In genomic region chr20:37525810-37526209, GRCh38 we compare ENCODE assay signal across 10 cellular contexts. TPM values are rescaled to one million over a fixed set of nuclear protein-coding genes. Genes with fewer than 3 reads are reported as not detected.
DNase-seq lines count a peak whose midpoint lies in the region; ATAC-seq, FAIRE-seq and TF ChIP-seq lines count a peak whose summit lies in the region.
"Had no signal": no experiment of that assay in that cellular context is flagged by ENCODE, and none has a peak within 500 bp of the region (broad histone marks: within the 10 kb centered on the region; RNA-seq: fewer than 3 reads in every experiment).

No MANE protein-coding gene starts in this region.

- H3K9me3 Mint-ChIP-seq in activated T-cell treated with anti-CD3 and anti-CD28 coated beads, Interleukin-2, amount 50 U/mL, for 24 hours, result no peaks in the 10 kb centered on the region
- no peaks in the 10 kb centered on the region for H3K9me3 Mint-ChIP-seq in activated naive CD8-positive, alpha-beta T cell treated with anti-CD3 and anti-CD28 coated beads, Interleukin-2, amount 50 U/mL, for 24 hours

- TF ChIP-seq RAD21 in HepG2 (CRISPR knock-in tag; IDR thresholded peaks at IDR 0.05), result no peak

- H4K20me1 ChIP-seq in HepG2 (ENCODE audit: insufficient read depth, low read length), result peaks cover 30% of the 10 kb centered on the region

- 41% methylated on average over 5 of the region's 5 CpGs for WGBS in HepG2 (ENCODE audit: low lambda C conversion rate)
- 45% methylated on average over 5 of the region's 5 CpGs for WGBS in suprapubic skin

- H3K4me3 Mint-ChIP-seq in activated T-cell treated with anti-CD3 and anti-CD28 coated beads, Interleukin-2, amount 50 U/mL, for 24 hours, result peak overlapping the region; percentile 89
- peak overlapping the region; percentile 80 for H3K4me3 Mint-ChIP-seq in activated naive CD8-positive, alpha-beta T cell treated with anti-CD3 and anti-CD28 coated beads, Interleukin-2, amount 50 U/mL, for 24 hours

- TF ChIP-seq POLR2A in HepG2 (IDR thresholded peaks at IDR 0.05; ENCODE audit: insufficient read depth in 1 of 2, low read depth in 2 of 2, low read length in 2 of 2) (no peak), suprapubic skin (IDR thresholded peaks at IDR 0.05) (no peak)

- peak overlapping the region; percentile 91 for H3K4me2 ChIP-seq in HepG2 (ENCODE audit: low read depth, low read length)

- H3K27me3 Mint-ChIP-seq in activated T-cell treated with anti-CD3 and anti-CD28 coated beads, Interleukin-2, amount 50 U/mL, for 24 hours, result no peaks in the 10 kb centered on the region
- no peaks in the 10 kb centered on the region for H3K27me3 Mint-ChIP-seq in activated naive CD8-positive, alpha-beta T cell treated with anti-CD3 and anti-CD28 coated beads, Interleukin-2, amount 50 U/mL, for 24 hours

- peaks cover 30% of the 10 kb centered on the region for H3K36me3 Mint-ChIP-seq in activated T-cell treated with anti-CD3 and anti-CD28 coated beads, Interleukin-2, amount 50 U/mL, for 24 hours (ENCODE audit: low read depth)
- H3K36me3 Mint-ChIP-seq in activated naive CD8-positive, alpha-beta T cell treated with anti-CD3 and anti-CD28 coated beads, Interleukin-2, amount 50 U/mL, for 24 hours (ENCODE audit: low read depth), result peaks cover under 1% of the 10 kb centered on the region

- H3K79me2 ChIP-seq in HepG2 (ENCODE audit: insufficient read depth, low read length), result peaks cover 64% of the 10 kb centered on the region

- in situ Hi-C loops in HepG2 (cut with HindIII; ENCODE audit: extremely low pct_ligation_motif_present, low pct_unique_long_range_greater_than_20kb), result loop anchor here (5.0 kb wide), 3 partner anchors 119 to 329 kb away; no protein-coding TSS in a partner anchor

- H3K27ac ChIP-seq in HepG2 (ENCODE audit: extremely low read length, insufficient read depth, low read length), result no peak overlapping the region
- peak overlapping the region; percentile 100 for H3K27ac ChIP-seq in suprapubic skin

- peaks cover 55% of the 10 kb centered on the region for H3K4me1 Mint-ChIP-seq in activated T-cell treated with anti-CD3 and anti-CD28 coated beads, Interleukin-2, amount 50 U/mL, for 24 hours (ENCODE audit: low read depth)
- peaks cover 52% of the 10 kb centered on the region for H3K4me1 Mint-ChIP-seq in activated naive CD8-positive, alpha-beta T cell treated with anti-CD3 and anti-CD28 coated beads, Interleukin-2, amount 50 U/mL, for 24 hours

- H3K27me3 ChIP-seq in HepG2 (ENCODE audit: control insufficient read depth in 1 of 2, insufficient read depth in 2 of 2, low read length in 2 of 2), result no peaks in the 10 kb centered on the region; a peak in 1 of 5 replicates
- no peaks in the 10 kb centered on the region for H3K27me3 ChIP-seq in suprapubic skin

- intact Hi-C loops in HepG2 (cut with micrococcal nuclease; ENCODE audit: unreplicated experiment), result no loop called here

- CTCF ChIA-PET in HepG2 (lab: Yijun Ruan, JAX; ENCODE audit: low intra/inter-chr PET ratio, low total read pairs), result no interaction called here

- peaks cover 1 to 9% of the 10 kb centered on the region in 2 experiments; a peak in 3 of 5 replicates for H3K36me3 ChIP-seq in HepG2 (replicated peaks in 1 of 2; ENCODE audit: control insufficient read depth in 1 of 2, insufficient read depth in 2 of 2, low read length in 2 of 2)
- no peaks in the 10 kb centered on the region for H3K36me3 ChIP-seq in suprapubic skin

- peak; percentile 72 for FAIRE-seq in HepG2 (lab: Jason Lieb, UNC)

- H2AFZ ChIP-seq in HepG2 (ENCODE audit: low read length), result no peak overlapping the region

- DNase-seq in activated T-cell treated with anti-CD3 and anti-CD28 coated beads, Interleukin-2, amount 50 U/mL, for 24 hours, result no peak
- DNase-seq in activated T-cell treated with anti-CD3 and anti-CD28 coated beads for 4 hours, result no peak
- DNase-seq in activated naive CD8-positive, alpha-beta T cell treated with anti-CD3 and anti-CD28 coated beads, Interleukin-2, amount 50 U/mL, for 24 hours, result no peak
- DNase-seq in HepG2 (ENCODE audit: low spot score), result no peak
- DNase-seq in suprapubic skin (ENCODE audit: low spot score in 2 of 2), result no peak
- no peak for DNase-seq in DMS79 (lab: John Stamatoyannopoulos, UW)
- DNase-seq in NAMALWA (ENCODE audit: low spot score), result no peak
- DNase-seq: COR-L47, NCI-H1694 treated with DMSO at 0.1 percent for 48 hours had no signal

- BruUV-seq in HepG2 (replicated peaks; lab: Mats Ljungman, UMichigan), result no TSS peak

- H3K9me3 ChIP-seq in HepG2 (ENCODE audit: low read length) (no peaks in the 10 kb centered on the region), suprapubic skin (no peaks in the 10 kb centered on the region)

- ATAC-seq in activated naive CD8-positive, alpha-beta T cell treated with anti-CD3 and anti-CD28 coated beads, Interleukin-2, amount 50 U/mL, for 24 hours, result no peak
- no peak for ATAC-seq in HepG2
- ATAC-seq in HG02870 (IDR thresholded peaks at IDR 0.05; ENCODE audit: unreplicated experiment), result no peak

- TF ChIP-seq EP300 in HepG2 (IDR thresholded peaks at IDR 0.05; ENCODE audit: low read depth in 2 of 2, low read length in 2 of 2) (no peak), HepG2 (CRISPR knock-in tag; IDR thresholded peaks at IDR 0.05; ENCODE audit: borderline replicate concordance) (no peak), suprapubic skin (IDR thresholded peaks at IDR 0.05) (no peak)

- H3K4me1 ChIP-seq in HepG2 (ENCODE audit: insufficient read depth, low read length), result peaks cover 54% of the 10 kb centered on the region
- peaks cover 70% of the 10 kb centered on the region for H3K4me1 ChIP-seq in suprapubic skin

- peak overlapping the region; percentile 97; the same call in 1 of the 2 replicates for H3K9ac ChIP-seq in HepG2 (ENCODE audit: insufficient read depth, low read depth, low read length)

- no peak overlapping the region for H3K27ac Mint-ChIP-seq in activated T-cell treated with anti-CD3 and anti-CD28 coated beads, Interleukin-2, amount 50 U/mL, for 24 hours
- no peak overlapping the region for H3K27ac Mint-ChIP-seq in activated naive CD8-positive, alpha-beta T cell treated with anti-CD3 and anti-CD28 coated beads, Interleukin-2, amount 50 U/mL, for 24 hours

- H3K4me3 ChIP-seq in HepG2 (replicated peaks in 1 of 3; ENCODE audit: insufficient read depth in 1 of 3, low read depth in 2 of 3, low read length in 3 of 3), result peak overlapping the region; percentile 82 to 100 (median 95)
- peak overlapping the region; percentile 87 for H3K4me3 ChIP-seq in suprapubic skin

- POLR2A ChIA-PET in HepG2 (lab: Yijun Ruan, JAX), result interaction anchor here (1.2 to 4.7 kb wide), 3 partner anchors 19 to 237 kb away, joined by 4 to 44 read pairs (median 7); partner anchors contain the start of gene MANBAL

- TF ChIP-seq CTCF in HepG2 (CRISPR knock-in tag; IDR thresholded peaks at IDR 0.05), result no peak
- no peak for TF ChIP-seq CTCF in suprapubic skin (IDR thresholded peaks at IDR 0.05)

RNA-seq across cellular contexts. Expression of gene BLCAP, which starts 1.9 kb away (rescaled TPM):
- total RNA-seq in HepG2 (2016; rRNA removed; fragmentation: Illumina TruSeq; extraction: Trizol) (34.9 and 52.4 TPM in 2 replicates), suprapubic skin (100 to 1,000 TPM; 126 to 198 (median 136) TPM)
- 17.2 and 22.5 TPM in 2 replicates for total RNA-seq in HepG2 (2016; cell fraction: cytosol; rRNA removed; fragmentation: Illumina TruSeq; extraction: Trizol; ENCODE audit: low read depth)
- 38.0 and 49.3 TPM in 2 replicates for total RNA-seq in HepG2 (2016; cell fraction: insoluble cytoplasmic fraction; rRNA removed; fragmentation: Illumina TruSeq; extraction: Trizol)
- 51.0 and 56.2 TPM in 2 replicates for total RNA-seq in HepG2 (2016; cell fraction: membrane; rRNA removed; fragmentation: Illumina TruSeq; extraction: Trizol)
- total RNA-seq in HepG2 (2016; cell fraction: nucleus; rRNA removed; fragmentation: Illumina TruSeq; extraction: Trizol), result 51.2 and 62.7 TPM in 2 replicates
- polyA plus RNA-seq in HepG2 (2011; rRNA removed), result 86.8 and 87.3 TPM in 2 replicates
- 70.1 and 103 TPM in 2 replicates for polyA plus RNA-seq in HepG2 (2011; cell fraction: cytosol; rRNA removed)
- 88.0 and 105 TPM in 2 replicates for polyA plus RNA-seq in HepG2 (2011; cell fraction: nucleus; rRNA removed)
- 48.1 and 53.7 TPM in 2 replicates for polyA plus RNA-seq in HepG2 (2012)
- 20.3 and 24.7 TPM in 2 replicates for polyA plus RNA-seq in HepG2 (2016; cell fraction: cytosol; fragmentation: Illumina TruSeq; extraction: Trizol; ENCODE audit: low read depth)
- polyA plus RNA-seq in HepG2 (2016; cell fraction: insoluble cytoplasmic fraction; fragmentation: Illumina TruSeq; extraction: Trizol; ENCODE audit: low read depth), result 48.7 and 55.1 TPM in 2 replicates
- polyA plus RNA-seq in HepG2 (2016; cell fraction: membrane; fragmentation: Illumina TruSeq; extraction: Trizol; ENCODE audit: low read depth), result 52.2 and 55.0 TPM in 2 replicates
- 97.6 and 101 TPM in 2 replicates for polyA plus RNA-seq in HepG2 (2016; cell fraction: nucleus; fragmentation: Illumina TruSeq; extraction: Trizol; ENCODE audit: insufficient read depth, low read depth)
- 129 and 137 TPM in 2 replicates for polyA minus RNA-seq in HepG2 (2011; rRNA and poly(A)+ RNA removed; ENCODE audit: low replicate concordance)
- polyA minus RNA-seq in HepG2 (2011; cell fraction: cytosol; rRNA and poly(A)+ RNA removed), result 28.5 and 36.9 TPM in 2 replicates
- polyA minus RNA-seq in HepG2 (2011; cell fraction: nucleus; rRNA and poly(A)+ RNA removed), result 87.7 and 95.1 TPM in 2 replicates

RNA-seq across cellular contexts. Expression of gene NNAT, which starts 4.8 kb away (rescaled TPM):
- total RNA-seq in HepG2 (2016; rRNA removed; fragmentation: Illumina TruSeq; extraction: Trizol) (not detected in 2 replicates), suprapubic skin (10 to 100 TPM in 1 of 4 donors, 1 to 10 TPM in 3; 3.0 to 15.2 (median 6.2) TPM)
- not detected in 2 replicates for total RNA-seq in HepG2 (2016; cell fraction: cytosol; rRNA removed; fragmentation: Illumina TruSeq; extraction: Trizol; ENCODE audit: low read depth)
- not detected in 2 replicates for total RNA-seq in HepG2 (2016; cell fraction: insoluble cytoplasmic fraction; rRNA removed; fragmentation: Illumina TruSeq; extraction: Trizol)
- not detected in 2 replicates for total RNA-seq in HepG2 (2016; cell fraction: membrane; rRNA removed; fragmentation: Illumina TruSeq; extraction: Trizol)
- total RNA-seq in HepG2 (2016; cell fraction: nucleus; rRNA removed; fragmentation: Illumina TruSeq; extraction: Trizol), result not detected in 2 replicates
- not detected in 2 replicates for polyA plus RNA-seq in HepG2 (2011; rRNA removed)
- not detected in 2 replicates for polyA plus RNA-seq in HepG2 (2011; cell fraction: cytosol; rRNA removed)
- polyA plus RNA-seq in HepG2 (2011; cell fraction: nucleus; rRNA removed), result not detected in 2 replicates
- 1.4 and 1.6 TPM in 2 replicates for polyA plus RNA-seq in HepG2 (2012)
- not detected in 2 replicates for polyA plus RNA-seq in HepG2 (2016; cell fraction: cytosol; fragmentation: Illumina TruSeq; extraction: Trizol; ENCODE audit: low read depth)
- not detected in 2 replicates for polyA plus RNA-seq in HepG2 (2016; cell fraction: insoluble cytoplasmic fraction; fragmentation: Illumina TruSeq; extraction: Trizol; ENCODE audit: low read depth)
- polyA plus RNA-seq in HepG2 (2016; cell fraction: membrane; fragmentation: Illumina TruSeq; extraction: Trizol; ENCODE audit: low read depth), result not detected in 2 replicates
- polyA plus RNA-seq in HepG2 (2016; cell fraction: nucleus; fragmentation: Illumina TruSeq; extraction: Trizol; ENCODE audit: insufficient read depth, low read depth), result not detected in 2 replicates
- not detected in 2 replicates for polyA minus RNA-seq in HepG2 (2011; rRNA and poly(A)+ RNA removed; ENCODE audit: low replicate concordance)
- polyA minus RNA-seq in HepG2 (2011; cell fraction: cytosol; rRNA and poly(A)+ RNA removed), result not detected in 2 replicates
- not detected in 2 replicates for polyA minus RNA-seq in HepG2 (2011; cell fraction: nucleus; rRNA and poly(A)+ RNA removed)
